1 cellular context compared by ENCODE assay signal in the genomic region with DNA sequence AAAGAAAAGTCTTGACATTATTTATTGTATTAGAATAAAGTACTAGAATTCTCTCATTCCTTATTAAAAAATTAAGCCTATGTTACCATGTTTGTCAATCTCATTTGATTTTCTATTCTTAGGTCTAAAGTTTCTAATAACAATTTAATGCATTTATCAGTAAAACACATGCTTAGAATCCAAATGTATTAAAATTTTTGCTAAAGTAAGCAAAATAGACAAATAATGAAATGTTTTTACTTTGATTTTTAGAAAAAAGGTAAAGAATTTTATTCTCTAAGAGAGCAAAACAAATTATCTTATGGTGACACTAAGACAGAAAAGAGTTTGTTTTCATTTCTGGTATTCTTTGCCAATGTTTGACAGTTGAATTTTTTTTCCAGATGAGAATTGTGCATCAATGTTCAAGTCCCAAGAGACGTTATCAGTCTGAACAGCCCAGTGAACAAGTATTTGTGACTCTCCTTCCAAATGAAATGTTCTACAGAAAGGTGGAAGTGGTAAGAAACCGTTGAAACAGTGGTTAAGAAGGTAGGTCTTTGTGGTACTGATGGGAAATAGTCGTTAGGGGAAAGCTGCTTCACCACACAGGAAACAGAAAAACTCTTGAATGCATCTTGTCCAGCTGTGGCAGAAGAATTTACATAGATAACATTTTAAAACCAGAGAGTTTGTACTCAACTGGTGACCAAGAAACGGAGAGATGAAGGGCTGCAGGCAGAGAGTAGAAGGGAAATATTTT.
TF ChIP-seq lines count a peak whose summit lies in the region.

No MANE protein-coding gene starts in this region.

TF ChIP-seq in IMR-90, 13 proteins besides CTCF, POLR2A, EP300 and RAD21:
- TF ChIP-seq CHD1 (IDR thresholded peaks at IDR 0.05; ENCODE audit: low read depth, low read length) = no peak
- TF ChIP-seq CEBPB (IDR thresholded peaks at IDR 0.05; ENCODE audit: low read depth, low read length) = no peak
- peak; percentile 52 for TF ChIP-seq MAFK (IDR thresholded peaks at IDR 0.05; ENCODE audit: low read depth, low read length)
- TF ChIP-seq NFE2L2 (IDR thresholded peaks at IDR 0.05; ENCODE audit: low read depth, low read length) = no peak
- TF ChIP-seq USF2 (IDR thresholded peaks at IDR 0.05; ENCODE audit: low read depth, low read length) = no peak
- TF ChIP-seq SMC3 (IDR thresholded peaks at IDR 0.05; ENCODE audit: low read depth, low read length) = no peak
